ENCODE assay signal across 13 cellular contexts in the genomic region with DNA sequence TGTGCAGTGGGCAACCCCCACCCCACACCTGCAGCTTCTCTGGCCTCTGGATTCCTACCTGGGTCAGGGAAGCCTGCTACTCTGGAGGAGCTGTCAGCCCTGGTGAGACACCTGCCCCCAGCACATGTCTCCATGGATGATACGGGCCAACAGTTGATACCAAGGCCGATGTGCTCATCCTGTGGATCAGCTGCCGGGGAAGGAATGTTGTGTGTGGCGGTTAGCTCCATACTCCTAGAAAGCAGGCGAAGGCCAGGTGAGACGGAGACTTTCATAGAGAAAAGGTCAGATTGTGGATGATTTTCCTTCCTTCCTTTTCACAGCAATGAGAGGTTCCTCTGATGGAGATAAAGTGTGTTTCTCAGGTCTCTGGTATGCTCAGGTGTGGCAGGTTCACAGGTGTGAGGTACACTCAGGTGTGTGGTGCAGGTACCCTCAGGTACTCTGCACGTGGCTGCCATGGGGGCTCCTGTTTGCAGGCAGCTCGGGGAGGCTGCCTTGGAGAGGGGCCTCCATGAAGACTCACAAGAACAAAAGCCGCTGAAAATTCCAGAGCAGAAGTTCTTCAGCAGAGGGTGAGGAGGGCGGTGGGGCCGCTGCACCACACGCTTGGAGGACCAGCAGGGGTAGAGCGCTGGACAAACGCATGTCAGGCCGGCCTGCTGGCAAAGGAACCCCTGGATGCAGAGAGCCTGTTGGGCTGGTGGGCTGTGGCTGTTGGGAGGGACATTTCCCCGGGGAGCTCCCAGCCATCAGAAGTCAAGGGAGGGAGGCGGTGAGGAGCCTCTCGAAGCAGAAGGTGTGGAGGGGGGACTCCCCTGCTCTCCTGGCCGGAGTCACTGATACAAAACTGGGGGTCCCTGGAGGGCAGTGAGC. TPM values are rescaled to one million over a fixed set of nuclear protein-coding genes. Genes with fewer than 3 reads are reported as not detected.
DNase-seq lines count a peak whose midpoint lies in the region; ATAC-seq and TF ChIP-seq lines count a peak whose summit lies in the region.
"Had no signal": no experiment of that assay in that cellular context is flagged by ENCODE, and none has a peak within 500 bp of the region (broad histone marks: within the 10 kb centered on the region; RNA-seq: fewer than 3 reads in every experiment).

No MANE protein-coding gene starts in this region.

- H3K9me3 ChIP-seq in DND-41 (ENCODE audit: insufficient read depth, low read length, severe bottlenecking): no peaks in the 10 kb centered on the region
- no peaks in the 10 kb centered on the region for H3K9me3 ChIP-seq in Peyer's patch
- H3K9me3 ChIP-seq: adrenal gland had no signal

- H3K27me3 ChIP-seq in DND-41 (ENCODE audit: insufficient read depth, low read length, poor library complexity) (no peaks in the 10 kb centered on the region), Peyer's patch (peaks cover 0 to 24% of the 10 kb centered on the region in 2 donors)

- peaks cover 38% of the 10 kb centered on the region; the same call in 1 of the 2 replicates for H4K20me1 ChIP-seq in DND-41 (ENCODE audit: insufficient read depth, low read length)

- H3K4me1 Mint-ChIP-seq in activated naive CD8-positive, alpha-beta T cell (ENCODE audit: low read depth): peaks cover 9% of the 10 kb centered on the region

- H3K36me3 Mint-ChIP-seq in activated naive CD8-positive, alpha-beta T cell: no peaks in the 10 kb centered on the region

- 0 out of 2 replicates have a peak overlapping the region, but pooled peaks have one; percentile 2 for H3K27ac ChIP-seq in DND-41 (ENCODE audit: low read length)
- H3K27ac ChIP-seq in Peyer's patch: no peak overlapping the region
- H3K27ac ChIP-seq: adrenal gland, PC-9 had no signal

- peak overlapping the region; percentile 28 for H3K27ac Mint-ChIP-seq in activated naive CD8-positive, alpha-beta T cell
- H3K27ac Mint-ChIP-seq: B cell had no signal

- H3K27me3 Mint-ChIP-seq in activated naive CD8-positive, alpha-beta T cell: peaks cover 1% of the 10 kb centered on the region

- no peak for TF ChIP-seq POLR2A in Peyer's patch (IDR thresholded peaks at IDR 0.05)

- H3K4me1 ChIP-seq in DND-41 (ENCODE audit: insufficient read depth, low read length): peaks cover 27% of the 10 kb centered on the region
- H3K4me1 ChIP-seq in Peyer's patch: peaks cover 0 to 10% (median 5%) of the 10 kb centered on the region in 4 donors

- no peak overlapping the region for H3K9ac ChIP-seq in DND-41 (ENCODE audit: low read depth, low read length)

- peaks cover 7% of the 10 kb centered on the region for H3K79me2 ChIP-seq in DND-41 (ENCODE audit: insufficient read depth, low read length)

- H3K9me3 Mint-ChIP-seq in activated naive CD8-positive, alpha-beta T cell (ENCODE audit: low read depth): no peaks in the 10 kb centered on the region
- H3K9me3 Mint-ChIP-seq: naive B cell; stimulated activated naive CD8-positive, alpha-beta T cell treated with anti-CD3 and anti-CD28 coated beads, Interleukin-15, amount 100 ng/mL, for 72 hours had no signal

- TF ChIP-seq CTCF in DND-41 (IDR thresholded peaks at IDR 0.05; ENCODE audit: borderline replicate concordance, extremely low read depth, low read length, poor library complexity, severe bottlenecking): no peak
- no peak for TF ChIP-seq CTCF in Peyer's patch (IDR thresholded peaks at IDR 0.05)
- no peak for TF ChIP-seq CTCF in omental fat pad (IDR thresholded peaks at IDR 0.05)

- H3K36me3 ChIP-seq in DND-41 (ENCODE audit: insufficient read depth, low read length): peaks cover 50% of the 10 kb centered on the region
- H3K36me3 ChIP-seq in Peyer's patch: peaks cover 0 to 47% (median 0%) of the 10 kb centered on the region in 3 donors

- no peak overlapping the region for H3K4me3 Mint-ChIP-seq in activated naive CD8-positive, alpha-beta T cell
- H3K4me3 Mint-ChIP-seq: B cell, naive B cell had no signal

- DNase-seq in DND-41 (no peak), OCI-M2 (lab: John Stamatoyannopoulos, UW; ENCODE audit: unreplicated experiment) (no peak), Peyer's patch (no peak), NCI-H69 (lab: John Stamatoyannopoulos, UW) (no peak), omental fat pad (ENCODE audit: low spot score) (no peak)

- peak; percentile 5; the same call in 1 of the 3 replicates for ATAC-seq in DND-41 (ENCODE audit: insufficient read depth, low read depth)
- peak; percentile 11 for ATAC-seq in GM19452 (IDR thresholded peaks at IDR 0.05; ENCODE audit: unreplicated experiment)
- peak; percentile 7 for ATAC-seq in HG02943 (IDR thresholded peaks at IDR 0.05; ENCODE audit: low read depth, unreplicated experiment)
- no peak for ATAC-seq in omental fat pad (ENCODE audit: low FRiP score)

- H3K4me3 ChIP-seq in DND-41 (ENCODE audit: low read depth in 1 of 2, low read length in 2 of 2) (no peak overlapping the region), Peyer's patch (no peak overlapping the region)
- H3K4me3 ChIP-seq: adrenal gland, PC-9 had no signal

- H3K4me2 ChIP-seq in DND-41 (ENCODE audit: insufficient read depth, low read length): no peak overlapping the region
- H3K4me2 ChIP-seq: PC-9 had no signal

- no peak overlapping the region for H2AFZ ChIP-seq in DND-41 (ENCODE audit: low read depth, low read length)
- H2AFZ ChIP-seq: PC-9 had no signal

RNA-seq across cellular contexts. Expression of gene AHRR, which starts 5.1 kb away (rescaled TPM):
- total RNA-seq in Peyer's patch: 10 to 100 TPM in 1 of 4 donors, 1 to 10 TPM in 3; 1.6 to 28.1 (median 2.4) TPM
- total RNA-seq in omental fat pad: 1 to 10 TPM in 2 of 4 donors, under 1 TPM in 2; 0.25 to 2.2 (median 1.6) TPM

RNA-seq across cellular contexts. Expression of gene PDCD6, which starts 45.0 kb away (rescaled TPM):
- 100 to 1,000 TPM in 2 of 4 donors, 10 to 100 TPM in 2; 75.9 to 114 (median 96.0) TPM for total RNA-seq in Peyer's patch
- 10 to 100 TPM; 69.0 to 92.2 (median 78.3) TPM for total RNA-seq in omental fat pad
